ENCODE assay signal across 9 cellular contexts in genomic region chr15:44726136-44726535, GRCh38. TPM values are rescaled to one million over a fixed set of nuclear protein-coding genes. Genes with fewer than 3 reads are reported as not detected.
DNase-seq lines count a peak whose midpoint lies in the region; FAIRE-seq and TF ChIP-seq lines count a peak whose summit lies in the region.
"Had no signal": no experiment of that assay in that cellular context is flagged by ENCODE, and none has a peak within 500 bp of the region (broad histone marks: within the 10 kb centered on the region; RNA-seq: fewer than 3 reads in every experiment).

No MANE protein-coding gene starts in this region.

- BruUV-seq in A673 (replicated peaks; lab: Mats Ljungman, UMichigan): TSS peak; percentile 49

- peaks cover under 1% of the 10 kb centered on the region for H3K36me3 ChIP-seq in A673 (ENCODE audit: insufficient read depth, low read length, poor library complexity, severe bottlenecking)
- H3K36me3 ChIP-seq in KMS-11 (ENCODE audit: insufficient read depth): no peaks in the 10 kb centered on the region
- no peaks in the 10 kb centered on the region for H3K36me3 ChIP-seq in astrocyte (ENCODE audit: insufficient read depth, low read length)
- no peaks in the 10 kb centered on the region for H3K36me3 ChIP-seq in mesodermal cell (ENCODE audit: control insufficient read depth, insufficient read depth, low read length)

- intact Hi-C loops in A673 (cut with micrococcal nuclease; ENCODE audit: unreplicated experiment): loop anchor here (10.0 kb wide), 2 partner anchors 299 to 301 kb away; partner anchors contain the start of genes CTDSPL2 and SORD

- peaks cover 14% of the 10 kb centered on the region for H3K4me1 Mint-ChIP-seq in astrocyte (ENCODE audit: low read depth, unreplicated experiment)

- H3K9ac ChIP-seq in KMS-11 (peak overlapping the region; percentile 62), astrocyte (ENCODE audit: low read length) (peak overlapping the region; percentile 43)

- POLR2A ChIA-PET in A673 (lab: Charles Lee; ENCODE audit: low non-redundant PET): interaction anchor here (0.6 to 1.1 kb wide), 3 partner anchors 10 to 186 kb away, joined by 3 to 9 read pairs (median 8); partner anchors contain the start of gene B2M

- H3K9me3 ChIP-seq in A673 (ENCODE audit: low read depth, low read length, poor library complexity, severe bottlenecking): no peaks in the 10 kb centered on the region
- H3K9me3 ChIP-seq in astrocyte (ENCODE audit: insufficient read depth, low read depth, low read length): no peaks in the 10 kb centered on the region
- no peaks in the 10 kb centered on the region for H3K9me3 ChIP-seq in mesodermal cell (ENCODE audit: control insufficient read depth, low read length)

- H3K79me2 ChIP-seq in KMS-11 (ENCODE audit: insufficient read depth, low read depth) (peaks cover 10% of the 10 kb centered on the region; the same call in 1 of the 2 replicates), astrocyte (ENCODE audit: insufficient read depth, low read length) (peaks cover 9% of the 10 kb centered on the region)

- peaks cover 35% of the 10 kb centered on the region for H3K4me1 ChIP-seq in A673 (ENCODE audit: insufficient read depth, low read length, poor library complexity, severe bottlenecking)
- peaks cover 78% of the 10 kb centered on the region for H3K4me1 ChIP-seq in KMS-11 (ENCODE audit: low read depth, poor library complexity, severe bottlenecking)
- peaks cover 25% of the 10 kb centered on the region for H3K4me1 ChIP-seq in astrocyte (ENCODE audit: insufficient read depth, low read length)
- H3K4me1 ChIP-seq in mesodermal cell (ENCODE audit: control insufficient read depth, insufficient read depth, low read length, poor library complexity, severe bottlenecking): peaks cover 7% of the 10 kb centered on the region

- H4K20me1 ChIP-seq in KMS-11 (ENCODE audit: insufficient read depth) (no peaks in the 10 kb centered on the region), astrocyte (ENCODE audit: insufficient read depth, low read length) (no peaks in the 10 kb centered on the region)

- H3K27me3 Mint-ChIP-seq in astrocyte (ENCODE audit: low read depth, unreplicated experiment): no peaks in the 10 kb centered on the region

- 87 to 88% methylated on average over 6 of the region's 7 CpGs for WGBS in mesodermal cell (ENCODE audit: insufficient coverage in 2 of 2), 2 experiments

- H3K27me3 ChIP-seq in A673 (replicated peaks; ENCODE audit: insufficient read depth, low read depth, low read length, poor library complexity) (no peaks in the 10 kb centered on the region), KMS-11 (ENCODE audit: insufficient read depth, low read depth) (no peaks in the 10 kb centered on the region), astrocyte (ENCODE audit: insufficient read depth, low read length) (no peaks in the 10 kb centered on the region)

- H3K4me3 ChIP-seq in A673 (ENCODE audit: low read depth, low read length, poor library complexity, severe bottlenecking) (peak overlapping the region; percentile 17), KMS-11 (IDR thresholded peaks at IDR 0.05; ENCODE audit: insufficient read depth, low read depth, low read length) (no peak overlapping the region), astrocyte (ENCODE audit: insufficient read depth, low read depth, low read length) (no peak overlapping the region), mesodermal cell (ENCODE audit: extremely low read depth, insufficient read depth, low read length, poor library complexity, severe bottlenecking) (no peak overlapping the region)

- in situ Hi-C loops in GM13976 (cut with MboI; ENCODE audit: low sequenced_read_pairs, unreplicated experiment): no loop called here

- H3K27ac Mint-ChIP-seq in astrocyte (ENCODE audit: unreplicated experiment): peak overlapping the region; percentile 89

- no peaks in the 10 kb centered on the region for H3K36me3 Mint-ChIP-seq in astrocyte (ENCODE audit: low read depth, unreplicated experiment)

- CTCF ChIA-PET in A673 (lab: Charles Lee): interaction anchor here (1.1 to 1.5 kb wide), 3 partner anchors 12 to 62 kb away, joined by 6 to 8 read pairs (median 6); partner anchors contain the start of genes B2M, PATL2 and SPG11

- no peak overlapping the region for H3K4me3 Mint-ChIP-seq in astrocyte (ENCODE audit: unreplicated experiment)

- H2AFZ ChIP-seq in KMS-11 (ENCODE audit: low read depth) (peak overlapping the region; percentile 64), astrocyte (ENCODE audit: low read depth, low read length) (peak overlapping the region; percentile 23)

- FAIRE-seq in astrocyte (lab: Jason Lieb, UNC): no peak
- FAIRE-seq: islet of Langerhans had no signal

- peak overlapping the region; percentile 88 for H3K4me2 ChIP-seq in KMS-11
- H3K4me2 ChIP-seq in astrocyte (ENCODE audit: low read length): peak overlapping the region; percentile 29

- no peaks in the 10 kb centered on the region for H3K9me3 Mint-ChIP-seq in astrocyte (ENCODE audit: unreplicated experiment)

- peak overlapping the region; percentile 95 for H3K27ac ChIP-seq in A673 (ENCODE audit: low read depth, low read length, poor library complexity, severe bottlenecking)
- H3K27ac ChIP-seq in KMS-11: peak overlapping the region; percentile 87
- H3K27ac ChIP-seq in astrocyte (ENCODE audit: low read depth, low read length): peak overlapping the region; percentile 87
- H3K27ac ChIP-seq in mesodermal cell (ENCODE audit: low read depth, low read length, severe bottlenecking): peak overlapping the region; percentile 83

- DNase-seq in A673 (ENCODE audit: low spot score): peak; percentile 79
- DNase-seq in astrocyte (ENCODE audit: low read depth): peak; percentile 6
- DNase-seq in T-helper 9 cell: no peak
- DNase-seq in HuH-7 (ENCODE audit: low spot score): no peak
- DNase-seq in GM13976 (ENCODE audit: low spot score): no peak
- DNase-seq in cerebellar nuclear complex (lab: John Stamatoyannopoulos, UW): no peak

- TF ChIP-seq CTCF in A673 (conservative IDR thresholded peaks at IDR 0.05; ENCODE audit: low read depth, low read length) (no peak), KMS-11 (conservative IDR thresholded peaks at IDR 0.05; ENCODE audit: low read depth, low read length) (no peak), astrocyte (IDR thresholded peaks at IDR 0.05; ENCODE audit: insufficient read depth, low read depth, low read length) (no peak), GM13976 (IDR thresholded peaks at IDR 0.05; ENCODE audit: borderline replicate concordance, control extremely low read depth, extremely low read depth, insufficient read depth, missing control alignments) (no peak)

RNA-seq across cellular contexts. Expression of gene TRIM69, which starts 10.2 kb away (rescaled TPM):
- total RNA-seq in A673 (2021) (61.0 and 64.4 TPM in 2 replicates), astrocyte (32.8 and 37.2 TPM in 2 replicates)
- 7.9 TPM for polyA plus RNA-seq in mesodermal cell (2013, experiment 1 of 2)
- 7.2 TPM for polyA plus RNA-seq in mesodermal cell (2013, experiment 2 of 2)

RNA-seq across cellular contexts. Expression of gene B2M, which starts 14.8 kb away (rescaled TPM):
- 1,596 and 1,873 TPM in 2 replicates for total RNA-seq in A673 (2021)
- total RNA-seq in astrocyte: 1,708 and 2,284 TPM in 2 replicates
- 403 TPM for polyA plus RNA-seq in mesodermal cell (2013, experiment 1 of 2)
- 433 TPM for polyA plus RNA-seq in mesodermal cell (2013, experiment 2 of 2)

RNA-seq across cellular contexts. Expression of gene PATL2, which starts 15.0 kb away (rescaled TPM):
- total RNA-seq in A673 (2021) (1.2 and 1.6 TPM in 2 replicates), astrocyte (0.41 and 1.2 TPM in 2 replicates)
- polyA plus RNA-seq in mesodermal cell (2013, experiment 1 of 2): not detected
- not detected for polyA plus RNA-seq in mesodermal cell (2013, experiment 2 of 2)

Comparison
In these comparisons a context has a peak if more than half of its experiments do, and no peak if none do; other contexts are left out.
1. DNase-seq: peak in A673 (single experiment) and astrocyte (single experiment); none in T-helper 9 cell (single experiment), HuH-7 (single experiment), GM13976 (single experiment) and cerebellar nuclear complex (0 of 2).
2. Peak in every context shown above with its lines, with median percentiles within 50 percentile points of each other: H3K27ac ChIP-seq.